ENCODE assay signal across 1 cellular context in the genomic region with DNA sequence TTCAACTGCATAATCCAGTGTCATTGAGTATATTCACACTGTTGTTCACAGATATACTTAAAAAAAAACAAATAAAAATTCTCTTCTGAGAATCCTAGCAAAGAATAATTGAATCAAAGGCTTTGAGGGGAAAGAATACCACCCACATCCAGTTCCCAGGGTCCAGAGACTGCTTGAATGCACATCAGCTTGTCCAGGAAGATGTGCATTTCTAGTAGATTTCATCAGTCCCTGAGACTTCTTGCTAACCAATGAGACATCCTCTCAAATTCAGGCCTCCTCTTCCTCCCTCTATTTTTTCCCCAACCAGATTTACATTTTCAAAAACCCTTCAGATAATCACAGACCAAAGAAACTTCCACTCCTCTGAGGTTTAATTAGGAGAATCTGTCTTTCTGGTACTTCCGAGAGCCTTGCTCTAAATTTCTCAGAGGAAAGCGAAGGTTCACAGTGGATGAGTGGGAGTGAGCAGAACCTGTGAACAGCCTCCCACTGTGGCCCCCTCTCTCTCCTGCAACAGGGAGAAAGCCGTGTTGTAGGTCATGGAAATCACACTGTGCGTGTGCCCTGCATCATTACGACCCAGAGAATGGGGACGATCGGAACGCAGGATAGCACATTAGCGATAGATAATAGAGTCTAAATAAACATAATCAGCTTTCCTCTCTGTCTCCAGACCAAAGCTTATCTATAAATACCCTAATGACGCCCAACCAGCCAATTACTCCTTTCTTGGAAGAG.
TF ChIP-seq lines count a peak whose summit lies in the region.

No MANE protein-coding gene starts in this region.

TF ChIP-seq in GM23338, 12 proteins besides CTCF, POLR2A, EP300 and RAD21 (continued from another document):
- TF ChIP-seq, protein P1, sequence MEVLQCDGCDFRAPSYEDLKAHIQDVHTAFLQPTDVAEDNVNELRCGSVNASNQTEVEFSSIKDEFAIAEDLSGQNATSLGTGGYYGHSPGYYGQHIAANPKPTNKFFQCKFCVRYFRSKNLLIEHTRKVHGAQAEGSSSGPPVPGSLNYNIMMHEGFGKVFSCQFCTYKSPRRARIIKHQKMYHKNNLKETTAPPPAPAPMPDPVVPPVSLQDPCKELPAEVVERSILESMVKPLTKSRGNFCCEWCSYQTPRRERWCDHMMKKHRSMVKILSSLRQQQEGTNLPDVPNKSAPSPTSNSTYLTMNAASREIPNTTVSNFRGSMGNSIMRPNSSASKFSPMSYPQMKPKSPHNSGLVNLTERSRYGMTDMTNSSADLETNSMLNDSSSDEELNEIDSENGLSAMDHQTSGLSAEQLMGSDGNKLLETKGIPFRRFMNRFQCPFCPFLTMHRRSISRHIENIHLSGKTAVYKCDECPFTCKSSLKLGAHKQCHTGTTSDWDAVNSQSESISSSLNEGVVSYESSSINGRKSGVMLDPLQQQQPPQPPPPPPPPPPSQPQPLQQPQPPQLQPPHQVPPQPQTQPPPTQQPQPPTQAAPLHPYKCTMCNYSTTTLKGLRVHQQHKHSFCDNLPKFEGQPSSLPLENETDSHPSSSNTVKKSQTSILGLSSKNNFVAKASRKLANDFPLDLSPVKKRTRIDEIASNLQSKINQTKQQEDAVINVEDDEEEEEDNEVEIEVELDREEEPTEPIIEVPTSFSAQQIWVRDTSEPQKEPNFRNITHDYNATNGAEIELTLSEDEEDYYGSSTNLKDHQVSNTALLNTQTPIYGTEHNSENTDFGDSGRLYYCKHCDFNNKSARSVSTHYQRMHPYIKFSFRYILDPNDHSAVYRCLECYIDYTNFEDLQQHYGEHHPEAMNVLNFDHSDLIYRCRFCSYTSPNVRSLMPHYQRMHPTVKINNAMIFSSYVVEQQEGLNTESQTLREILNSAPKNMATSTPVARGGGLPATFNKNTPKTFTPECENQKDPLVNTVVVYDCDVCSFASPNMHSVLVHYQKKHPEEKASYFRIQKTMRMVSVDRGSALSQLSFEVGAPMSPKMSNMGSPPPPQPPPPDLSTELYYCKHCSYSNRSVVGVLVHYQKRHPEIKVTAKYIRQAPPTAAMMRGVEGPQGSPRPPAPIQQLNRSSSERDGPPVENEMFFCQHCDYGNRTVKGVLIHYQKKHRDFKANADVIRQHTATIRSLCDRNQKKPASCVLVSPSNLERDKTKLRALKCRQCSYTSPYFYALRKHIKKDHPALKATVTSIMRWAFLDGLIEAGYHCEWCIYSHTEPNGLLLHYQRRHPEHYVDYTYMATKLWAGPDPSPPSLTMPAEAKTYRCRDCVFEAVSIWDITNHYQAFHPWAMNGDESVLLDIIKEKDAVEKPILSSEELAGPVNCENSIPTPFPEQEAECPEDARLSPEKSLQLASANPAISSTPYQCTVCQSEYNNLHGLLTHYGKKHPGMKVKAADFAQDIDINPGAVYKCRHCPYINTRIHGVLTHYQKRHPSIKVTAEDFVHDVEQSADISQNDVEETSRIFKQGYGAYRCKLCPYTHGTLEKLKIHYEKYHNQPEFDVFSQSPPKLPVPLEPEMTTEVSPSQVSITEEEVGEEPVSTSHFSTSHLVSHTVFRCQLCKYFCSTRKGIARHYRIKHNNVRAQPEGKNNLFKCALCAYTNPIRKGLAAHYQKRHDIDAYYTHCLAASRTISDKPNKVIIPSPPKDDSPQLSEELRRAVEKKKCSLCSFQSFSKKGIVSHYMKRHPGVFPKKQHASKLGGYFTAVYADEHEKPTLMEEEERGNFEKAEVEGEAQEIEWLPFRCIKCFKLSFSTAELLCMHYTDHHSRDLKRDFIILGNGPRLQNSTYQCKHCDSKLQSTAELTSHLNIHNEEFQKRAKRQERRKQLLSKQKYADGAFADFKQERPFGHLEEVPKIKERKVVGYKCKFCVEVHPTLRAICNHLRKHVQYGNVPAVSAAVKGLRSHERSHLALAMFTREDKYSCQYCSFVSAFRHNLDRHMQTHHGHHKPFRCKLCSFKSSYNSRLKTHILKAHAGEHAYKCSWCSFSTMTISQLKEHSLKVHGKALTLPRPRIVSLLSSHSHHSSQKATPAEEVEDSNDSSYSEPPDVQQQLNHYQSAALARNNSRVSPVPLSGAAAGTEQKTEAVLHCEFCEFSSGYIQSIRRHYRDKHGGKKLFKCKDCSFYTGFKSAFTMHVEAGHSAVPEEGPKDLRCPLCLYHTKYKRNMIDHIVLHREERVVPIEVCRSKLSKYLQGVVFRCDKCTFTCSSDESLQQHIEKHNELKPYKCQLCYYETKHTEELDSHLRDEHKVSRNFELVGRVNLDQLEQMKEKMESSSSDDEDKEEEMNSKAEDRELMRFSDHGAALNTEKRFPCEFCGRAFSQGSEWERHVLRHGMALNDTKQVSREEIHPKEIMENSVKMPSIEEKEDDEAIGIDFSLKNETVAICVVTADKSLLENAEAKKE (CRISPR knock-in tag; IDR thresholded peaks at IDR 0.05): no peak
- TF ChIP-seq, protein P2, sequence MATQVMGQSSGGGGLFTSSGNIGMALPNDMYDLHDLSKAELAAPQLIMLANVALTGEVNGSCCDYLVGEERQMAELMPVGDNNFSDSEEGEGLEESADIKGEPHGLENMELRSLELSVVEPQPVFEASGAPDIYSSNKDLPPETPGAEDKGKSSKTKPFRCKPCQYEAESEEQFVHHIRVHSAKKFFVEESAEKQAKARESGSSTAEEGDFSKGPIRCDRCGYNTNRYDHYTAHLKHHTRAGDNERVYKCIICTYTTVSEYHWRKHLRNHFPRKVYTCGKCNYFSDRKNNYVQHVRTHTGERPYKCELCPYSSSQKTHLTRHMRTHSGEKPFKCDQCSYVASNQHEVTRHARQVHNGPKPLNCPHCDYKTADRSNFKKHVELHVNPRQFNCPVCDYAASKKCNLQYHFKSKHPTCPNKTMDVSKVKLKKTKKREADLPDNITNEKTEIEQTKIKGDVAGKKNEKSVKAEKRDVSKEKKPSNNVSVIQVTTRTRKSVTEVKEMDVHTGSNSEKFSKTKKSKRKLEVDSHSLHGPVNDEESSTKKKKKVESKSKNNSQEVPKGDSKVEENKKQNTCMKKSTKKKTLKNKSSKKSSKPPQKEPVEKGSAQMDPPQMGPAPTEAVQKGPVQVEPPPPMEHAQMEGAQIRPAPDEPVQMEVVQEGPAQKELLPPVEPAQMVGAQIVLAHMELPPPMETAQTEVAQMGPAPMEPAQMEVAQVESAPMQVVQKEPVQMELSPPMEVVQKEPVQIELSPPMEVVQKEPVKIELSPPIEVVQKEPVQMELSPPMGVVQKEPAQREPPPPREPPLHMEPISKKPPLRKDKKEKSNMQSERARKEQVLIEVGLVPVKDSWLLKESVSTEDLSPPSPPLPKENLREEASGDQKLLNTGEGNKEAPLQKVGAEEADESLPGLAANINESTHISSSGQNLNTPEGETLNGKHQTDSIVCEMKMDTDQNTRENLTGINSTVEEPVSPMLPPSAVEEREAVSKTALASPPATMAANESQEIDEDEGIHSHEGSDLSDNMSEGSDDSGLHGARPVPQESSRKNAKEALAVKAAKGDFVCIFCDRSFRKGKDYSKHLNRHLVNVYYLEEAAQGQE (IDR thresholded peaks at IDR 0.05; ENCODE audit: unreplicated experiment): no peak
